ENCODE assay signal across 9 cellular contexts in genomic region chr5:67181648-67182218, GRCh38. TPM values are rescaled to one million over a fixed set of nuclear protein-coding genes. Genes with fewer than 3 reads are reported as not detected.
A peak's percentile ranks its signal among the peaks of the same experiment; 100 is the strongest.
DNase-seq lines count a peak whose midpoint lies in the region; ATAC-seq and TF ChIP-seq lines count a peak whose summit lies in the region.
"Had no signal": no experiment of that assay in that cellular context is flagged by ENCODE, and none has a peak within 500 bp of the region (broad histone marks: within the 10 kb centered on the region; RNA-seq: fewer than 3 reads in every experiment).

No MANE protein-coding gene starts in this region.

- H3K27ac Mint-ChIP-seq in activated T-cell treated with anti-CD3 and anti-CD28 coated beads, Interleukin-2, amount 50 U/mL, for 24 hours = peak overlapping the region; percentile 16
- peak overlapping the region; percentile 77 for H3K27ac Mint-ChIP-seq in activated CD8-positive, alpha-beta T cell treated with anti-CD3 and anti-CD28 coated beads, Interleukin-2, amount 10 ng/mL, durations not matched to agents 7 days and 5 days
- H3K27ac Mint-ChIP-seq in glutamatergic neuron (ENCODE audit: unreplicated experiment) = no peak overlapping the region
- H3K27ac Mint-ChIP-seq: HFFc6 had no signal

- peaks cover 8% of the 10 kb centered on the region for H3K36me3 Mint-ChIP-seq in activated T-cell treated with anti-CD3 and anti-CD28 coated beads, Interleukin-2, amount 50 U/mL, for 24 hours (ENCODE audit: low read depth)
- H3K36me3 Mint-ChIP-seq in activated CD8-positive, alpha-beta T cell treated with anti-CD3 and anti-CD28 coated beads, Interleukin-2, amount 10 ng/mL, durations not matched to agents 7 days and 5 days (ENCODE audit: low read depth) = peaks cover 48% of the 10 kb centered on the region
- peaks cover 16% of the 10 kb centered on the region for H3K36me3 Mint-ChIP-seq in glutamatergic neuron (ENCODE audit: unreplicated experiment)

- H3K4me1 ChIP-seq in thoracic aorta (ENCODE audit: control insufficient read depth in 1 of 2, low read depth in 2 of 2) = peaks cover 14 to 23% of the 10 kb centered on the region in 2 donors

- no peak overlapping the region for H3K4me3 ChIP-seq in thoracic aorta

- no peaks in the 10 kb centered on the region for H3K36me3 ChIP-seq in thoracic aorta

- H3K27me3 Mint-ChIP-seq in activated T-cell treated with anti-CD3 and anti-CD28 coated beads, Interleukin-2, amount 50 U/mL, for 24 hours = no peaks in the 10 kb centered on the region
- H3K27me3 Mint-ChIP-seq in activated CD8-positive, alpha-beta T cell treated with anti-CD3 and anti-CD28 coated beads, Interleukin-2, amount 10 ng/mL, durations not matched to agents 7 days and 5 days (ENCODE audit: low read depth) = no peaks in the 10 kb centered on the region
- H3K27me3 Mint-ChIP-seq in glutamatergic neuron (ENCODE audit: unreplicated experiment) = no peaks in the 10 kb centered on the region

- peaks cover 3% of the 10 kb centered on the region for H3K9me3 ChIP-seq in thoracic aorta

- CTCF ChIA-PET in activated CD8-positive, alpha-beta T cell treated with anti-CD3 and anti-CD28 coated beads, Interleukin-2, amount 10 ng/mL, durations not matched to agents 7 days and 5 days (lab: Charles Lee) = interaction anchor here (1.3 to 3.7 kb wide), 5 partner anchors 7 to 25 kb away, joined by 3 to 28 read pairs (median 5); no protein-coding TSS in a partner anchor

- H3K9me3 Mint-ChIP-seq in activated T-cell treated with anti-CD3 and anti-CD28 coated beads, Interleukin-2, amount 50 U/mL, for 24 hours = peaks cover 9% of the 10 kb centered on the region
- peaks cover 15% of the 10 kb centered on the region for H3K9me3 Mint-ChIP-seq in activated CD8-positive, alpha-beta T cell treated with anti-CD3 and anti-CD28 coated beads, Interleukin-2, amount 10 ng/mL, durations not matched to agents 7 days and 5 days (ENCODE audit: insufficient read depth)
- H3K9me3 Mint-ChIP-seq in glutamatergic neuron (ENCODE audit: unreplicated experiment) = peaks cover 6% of the 10 kb centered on the region
- H3K9me3 Mint-ChIP-seq: HFFc6 had no signal

- H3K27me3 ChIP-seq in thoracic aorta (replicated peaks; ENCODE audit: insufficient read depth) = no peaks in the 10 kb centered on the region

- peaks cover 26% of the 10 kb centered on the region for H3K4me1 Mint-ChIP-seq in activated T-cell treated with anti-CD3 and anti-CD28 coated beads, Interleukin-2, amount 50 U/mL, for 24 hours (ENCODE audit: low read depth)
- peaks cover 70% of the 10 kb centered on the region for H3K4me1 Mint-ChIP-seq in activated CD8-positive, alpha-beta T cell treated with anti-CD3 and anti-CD28 coated beads, Interleukin-2, amount 10 ng/mL, durations not matched to agents 7 days and 5 days (ENCODE audit: low read depth)
- H3K4me1 Mint-ChIP-seq in glutamatergic neuron (ENCODE audit: low read depth, unreplicated experiment) = no peaks in the 10 kb centered on the region

- TF ChIP-seq CTCF in thoracic aorta (IDR thresholded peaks at IDR 0.05) (no peak), glutamatergic neuron (IDR thresholded peaks at IDR 0.05; ENCODE audit: partially characterized antibody, unreplicated experiment) (no peak)

- ATAC-seq in activated CD8-positive, alpha-beta T cell treated with anti-CD3 and anti-CD28 coated beads, Interleukin-2, amount 10 ng/mL, durations not matched to agents 7 days and 5 days = peak; percentile 74
- ATAC-seq in thoracic aorta (ENCODE audit: insufficient number of reproducible peaks, low FRiP score, low read depth) = no peak

- DNase-seq in activated T-cell treated with anti-CD3 and anti-CD28 coated beads, Interleukin-2, amount 50 U/mL, for 24 hours = no peak
- DNase-seq in activated T-cell treated with anti-CD3 and anti-CD28 coated beads, Interleukin-2, amount 50 U/mL, for 48 hours = no peak
- DNase-seq in activated CD8-positive, alpha-beta T cell treated with anti-CD3 and anti-CD28 coated beads, Interleukin-2, amount 10 ng/mL, durations not matched to agents 7 days and 5 days = peak; percentile 44
- DNase-seq in medulla oblongata (ENCODE audit: extremely low spot score) = peak; percentile 48
- no peak for DNase-seq in thoracic aorta (ENCODE audit: low spot score)
- no peak for DNase-seq in glutamatergic neuron
- DNase-seq in NCI-H774 (lab: John Stamatoyannopoulos, UW) = no peak
- DNase-seq in NCI-H524 treated with DMSO at 0.1 percent for 48 hours (lab: John Stamatoyannopoulos, UW) = no peak

- no peak overlapping the region for H3K4me3 Mint-ChIP-seq in activated T-cell treated with anti-CD3 and anti-CD28 coated beads, Interleukin-2, amount 50 U/mL, for 24 hours
- H3K4me3 Mint-ChIP-seq in activated CD8-positive, alpha-beta T cell treated with anti-CD3 and anti-CD28 coated beads, Interleukin-2, amount 10 ng/mL, durations not matched to agents 7 days and 5 days = peak overlapping the region; percentile 40
- H3K4me3 Mint-ChIP-seq in glutamatergic neuron (ENCODE audit: unreplicated experiment) = no peak overlapping the region
- H3K4me3 Mint-ChIP-seq: HFFc6 had no signal

- POLR2A ChIA-PET in activated CD8-positive, alpha-beta T cell treated with anti-CD3 and anti-CD28 coated beads, Interleukin-2, amount 10 ng/mL, durations not matched to agents 7 days and 5 days (lab: Charles Lee) = interaction anchor here (1.0 to 7.2 kb wide), 3 partner anchors 15 to 25 kb away, joined by 3 to 42 read pairs (median 4); no protein-coding TSS in a partner anchor

- peak overlapping the region; percentile 59 to 74 for H3K27ac ChIP-seq in thoracic aorta

RNA-seq across cellular contexts. Expression of gene CD180, which starts 14.9 kb away (rescaled TPM):
- not detected for total RNA-seq in activated CD8-positive, alpha-beta T cell treated with anti-CD3 and anti-CD28 coated beads, Interleukin-2, amount 10 ng/mL, durations not matched to agents 7 days and 5 days
- total RNA-seq in thoracic aorta (under 1 TPM; 0.81 to 0.85 TPM), glutamatergic neuron (ENCODE audit: unreplicated experiment) (not detected)
- total RNA-seq: HFFc6 had no signal

Comparison
In these comparisons a context has a peak if more than half of its experiments do, and no peak if none do; other contexts are left out.
1. DNase-seq: peak in activated CD8-positive, alpha-beta T cell treated with anti-CD3 and anti-CD28 coated beads, Interleukin-2, amount 10 ng/mL, durations not matched to agents 7 days and 5 days (single experiment) and medulla oblongata (single experiment); none in activated T-cell treated with anti-CD3 and anti-CD28 coated beads, Interleukin-2, amount 50 U/mL, for 24 hours (single experiment), activated T-cell treated with anti-CD3 and anti-CD28 coated beads, Interleukin-2, amount 50 U/mL, for 48 hours (0 of 2), thoracic aorta (single experiment), glutamatergic neuron (single experiment), NCI-H774 (single experiment) and NCI-H524 treated with DMSO at 0.1 percent for 48 hours (single experiment).